Comparison of ENCODE assay signal across 2 cellular contexts in genomic region chr3:4432233-4432632, GRCh38.
TF ChIP-seq lines count a peak whose summit lies in the region.

No MANE protein-coding gene starts in this region.

TF ChIP-seq in GM23338, 12 proteins besides CTCF, POLR2A, EP300 and RAD21 (continued from another document):
- TF ChIP-seq ZNF462 (CRISPR knock-in tag; IDR thresholded peaks at IDR 0.05) (peak; percentile 94), ZNF331 (CRISPR knock-in tag; IDR thresholded peaks at IDR 0.05; ENCODE audit: low read depth) (no peak), EZH2 (IDR thresholded peaks at IDR 0.05; ENCODE audit: low read depth, unreplicated experiment) (no peak), ZNF114 (CRISPR knock-in tag; IDR thresholded peaks at IDR 0.05) (no peak), EZH2phosphoT487 (IDR thresholded peaks at IDR 0.05; ENCODE audit: unreplicated experiment) (no peak), NANOG (IDR thresholded peaks at IDR 0.05; ENCODE audit: borderline replicate concordance) (peak; percentile 79)

TF ChIP-seq in WTC11, 78 proteins besides CTCF, POLR2A, EP300 and RAD21 (continued from another document):
- TF ChIP-seq, protein P1, sequence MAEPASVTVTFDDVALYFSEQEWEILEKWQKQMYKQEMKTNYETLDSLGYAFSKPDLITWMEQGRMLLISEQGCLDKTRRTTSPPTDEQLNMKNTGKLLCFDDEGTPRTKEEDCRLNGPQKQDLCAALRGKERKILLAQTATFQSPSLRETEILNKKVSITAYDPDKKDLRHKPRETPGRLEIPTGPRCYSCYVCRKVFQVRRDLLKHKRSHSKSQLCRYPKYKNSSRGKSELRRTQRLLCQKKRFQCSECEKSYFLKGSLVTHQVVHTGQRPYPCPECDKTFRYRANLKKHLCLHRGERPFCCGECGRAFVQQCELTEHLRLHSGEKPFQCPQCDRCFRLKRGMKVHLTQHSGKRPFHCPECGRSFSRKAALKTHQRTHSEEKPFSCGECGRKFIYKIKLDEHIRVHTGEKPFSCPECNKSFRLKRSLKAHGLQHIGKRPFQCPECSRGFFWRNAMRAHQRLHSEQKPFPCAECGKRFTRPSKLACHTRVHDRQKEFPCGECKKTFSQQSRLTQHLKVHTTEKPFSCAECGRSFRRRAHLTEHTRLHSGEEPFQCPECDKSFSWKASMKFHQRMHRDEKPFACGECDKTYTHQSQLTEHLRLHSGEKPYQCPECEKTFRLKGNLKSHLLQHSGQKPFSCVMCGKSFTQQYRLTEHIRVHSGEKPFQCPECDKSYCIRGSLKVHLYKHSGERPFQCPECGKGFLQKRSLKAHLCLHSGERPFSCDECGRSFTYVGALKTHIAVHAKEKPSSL (CRISPR knock-in tag; conservative IDR thresholded peaks at IDR 0.05), result 0 out of 2 replicates have a peak, but pooled peaks have one; percentile 30
- no peak for TF ChIP-seq HMGA2 (CRISPR knock-in tag; IDR thresholded peaks at IDR 0.05)
- peak; percentile 79; the same call in 1 of the 2 replicates for TF ChIP-seq JAZF1 (CRISPR knock-in tag; IDR thresholded peaks at IDR 0.05)
